8 cellular contexts compared by ENCODE assay signal in genomic region chr6:13303668-13304017, GRCh38. TPM values are rescaled to one million over a fixed set of nuclear protein-coding genes. Genes with fewer than 3 reads are reported as not detected.
DNase-seq lines count a peak whose midpoint lies in the region; ATAC-seq, FAIRE-seq and TF ChIP-seq lines count a peak whose summit lies in the region.

No MANE protein-coding gene starts in this region.

- no peak for TF ChIP-seq RAD21 in GM12878 (IDR thresholded peaks at IDR 0.05; ENCODE audit: insufficient read depth, low read depth, low read length)

- no peak for TF ChIP-seq CTCF in GM12864 (IDR thresholded peaks at IDR 0.05; ENCODE audit: low read depth, low read length, missing control alignments)
- no peak for TF ChIP-seq CTCF in GM12878 (IDR thresholded peaks at IDR 0.05 in 2 of 3, conservative IDR thresholded peaks at IDR 0.05 in 1 of 3; ENCODE audit: control insufficient read depth in 2 of 3, extremely low read depth in 1 of 3, insufficient read depth in 1 of 3, low read depth in 3 of 3, low read length in 3 of 3)
- TF ChIP-seq CTCF in lower leg skin (IDR thresholded peaks at IDR 0.05), result no peak

- H3K27ac ChIP-seq in GM12878 (ENCODE audit: control insufficient read depth, insufficient read depth), result peak overlapping the region; percentile 90
- H3K27ac ChIP-seq in subcutaneous abdominal adipose tissue (ENCODE audit: low read depth, low read length), result peak overlapping the region; percentile 25

- H3K27me3 ChIP-seq in GM12878 (replicated peaks in 1 of 2; ENCODE audit: control insufficient read depth in 2 of 2, insufficient read depth in 2 of 2, low read length in 1 of 2) (no peaks in the 10 kb centered on the region), subcutaneous abdominal adipose tissue (ENCODE audit: control insufficient read depth in 5 of 5, insufficient read depth in 4 of 5, low read length in 5 of 5) (no peaks in the 10 kb centered on the region)

- intact Hi-C loops in GM12878 (cut with micrococcal nuclease; ENCODE audit: unreplicated experiment), result loop anchor here (1.0 to 2.0 kb wide), 3 partner anchors 25 to 74 kb away; partner anchors contain the start of gene TBC1D7
- intact Hi-C loops in lower leg skin (cut with DNase I; ENCODE audit: low total_unique reads), result no loop called here

- POLR2A ChIA-PET in GM12878 (lab: Charles Lee), result interaction anchor here (0.6 to 4.9 kb wide), 8 partner anchors 19 to 184 kb away, joined by 3 to 37 read pairs (median 4); partner anchors contain the start of gene TBC1D7

- FAIRE-seq in GM12878 (lab: Jason Lieb, UNC), result no peak

- peaks cover 0 to 23% of the 10 kb centered on the region in 2 experiments for H3K36me3 ChIP-seq in GM12878 (ENCODE audit: control insufficient read depth in 2 of 2, insufficient read depth in 2 of 2, low read length in 1 of 2)
- H3K36me3 ChIP-seq in subcutaneous abdominal adipose tissue (ENCODE audit: control insufficient read depth in 5 of 5, insufficient read depth in 5 of 5, low read length in 5 of 5), result peaks cover 9 to 52% (median 42%) of the 10 kb centered on the region in 5 donors

- H2AFZ ChIP-seq in GM12878 (ENCODE audit: control insufficient read depth, low read depth, low read length), result no peak overlapping the region

- H4K20me1 ChIP-seq in GM12878 (ENCODE audit: control insufficient read depth, insufficient read depth), result no peaks in the 10 kb centered on the region

- peak overlapping the region; percentile 65 to 95 (median 71) for H3K27ac Mint-ChIP-seq in IgD-negative memory B cell

- H3K4me1 ChIP-seq in GM12878 (ENCODE audit: control insufficient read depth, insufficient read depth, low read length) (peaks cover 33% of the 10 kb centered on the region), subcutaneous abdominal adipose tissue (ENCODE audit: control insufficient read depth in 5 of 5, insufficient read depth in 5 of 5, low read length in 5 of 5) (peaks cover 2 to 24% (median 18%) of the 10 kb centered on the region in 5 donors)

- no peak for TF ChIP-seq POLR2A in GM12878 (IDR thresholded peaks at IDR 0.05; ENCODE audit: low read depth, low read length)
- no peak for TF ChIP-seq POLR2A in lower leg skin (IDR thresholded peaks at IDR 0.05)

- H3K9ac ChIP-seq in GM12878 (ENCODE audit: control insufficient read depth, insufficient read depth, low read length), result peak overlapping the region; percentile 36; the same call in 1 of the 2 replicates
- peak overlapping the region in 2 of 5 donors; percentile 23 to 48 for H3K9ac ChIP-seq in subcutaneous abdominal adipose tissue (ENCODE audit: low read length in 5 of 5)

- peaks cover 9% of the 10 kb centered on the region for H3K36me3 Mint-ChIP-seq in IgD-negative memory B cell

- under 1% methylated on average over 7 of the region's 7 CpGs for WGBS in GM12878 (ENCODE audit: insufficient coverage, insufficient replicate concordance, low lambda C conversion rate, missing lambda C conversion rate)
- 55 to 60% methylated on average over 7 of the region's 7 CpGs for WGBS in lower leg skin, 2 donors

- no peaks in the 10 kb centered on the region for H3K79me2 ChIP-seq in GM12878 (ENCODE audit: control insufficient read depth, insufficient read depth, low read length)

- peaks cover 26 to 40% (median 32%) of the 10 kb centered on the region in 3 donors for H3K4me1 Mint-ChIP-seq in IgD-negative memory B cell

- RAD21 ChIA-PET in GM12878 (lab: Charles Lee; ENCODE audit: unreplicated experiment), result interaction anchor here (0.9 to 5.3 kb wide), 12 partner anchors 11 to 124 kb away, joined by 3 to 88 read pairs (median 11); partner anchors contain the start of gene TBC1D7

- CTCF ChIA-PET in GM12878 (lab: Yijun Ruan, JAX), result interaction anchor here (0.7 to 4.6 kb wide), 11 partner anchors 19 to 125 kb away, joined by 3 to 35 read pairs (median 10); partner anchors contain the start of gene TBC1D7

- peak; percentile 27 to 69; a peak in 2 of 4 replicates for TF ChIP-seq EP300 in GM12878 (IDR thresholded peaks at IDR 0.05; ENCODE audit: borderline replicate concordance in 1 of 2, control insufficient read depth in 1 of 2, low read depth in 2 of 2, low read length in 2 of 2)

- peak overlapping the region; percentile 13; the same call in 1 of the 2 replicates for H3K4me3 ChIP-seq in GM12864 (ENCODE audit: low read depth, low read length)
- H3K4me3 ChIP-seq in GM12878, result peak overlapping the region; percentile 34
- no peak overlapping the region for H3K4me3 ChIP-seq in lower leg skin (ENCODE audit: low read depth, poor library complexity, severe bottlenecking)
- H3K4me3 ChIP-seq in subcutaneous abdominal adipose tissue (ENCODE audit: low read depth in 1 of 5, low read length in 5 of 5), result no peak overlapping the region

- H3K9me3 ChIP-seq in GM12878 (replicated peaks; ENCODE audit: control insufficient read depth, insufficient read depth, low read length), result no peaks in the 10 kb centered on the region
- H3K9me3 ChIP-seq in subcutaneous abdominal adipose tissue (ENCODE audit: control insufficient read depth in 5 of 5, low read length in 5 of 5), result no peaks in the 10 kb centered on the region

- ATAC-seq in GM21526 (IDR thresholded peaks at IDR 0.05; ENCODE audit: low FRiP score, unreplicated experiment) (peak; percentile 57), GM12878 (peak; percentile 79), GM19467 (IDR thresholded peaks at IDR 0.05; ENCODE audit: unreplicated experiment) (no peak)

- H3K27me3 Mint-ChIP-seq in IgD-negative memory B cell, result no peaks in the 10 kb centered on the region

- peak overlapping the region; percentile 54 to 95 (median 71) for H3K4me3 Mint-ChIP-seq in IgD-negative memory B cell

- DNase-seq in GM12864 (ENCODE audit: low read depth) (peak; percentile 83), GM12878 (ENCODE audit: low read depth, low spot score) (peak; percentile 76), lower leg skin (ENCODE audit: low spot score in 2 of 2) (peak; percentile 43 to 94), NCI-H1436 treated with DMSO at 0.1 percent for 48 hours (lab: John Stamatoyannopoulos, UW) (no peak)

- in situ Hi-C loops in GM12878 (cut with MboI), result no loop called here

- no peaks in the 10 kb centered on the region for H3K9me3 Mint-ChIP-seq in IgD-negative memory B cell

- SMC1A ChIA-PET in GM12878 (lab: Charles Lee; ENCODE audit: uncharacterized antibody, unreplicated experiment), result interaction anchor here (0.7 to 5.1 kb wide), 20 partner anchors 11 to 377 kb away, joined by 3 to 114 read pairs (median 6); partner anchors contain the start of gene TBC1D7

- no TSS peak for BruUV-seq in GM12878 (replicated peaks; lab: Mats Ljungman, UMichigan)

- peak overlapping the region; percentile 89 for H3K4me2 ChIP-seq in GM12878 (ENCODE audit: control insufficient read depth, insufficient read depth)

TF ChIP-seq in GM12878, 131 proteins besides CTCF, POLR2A, EP300 and RAD21 (continues in another document):
- peak; percentile 37 for TF ChIP-seq MTA2 (IDR thresholded peaks at IDR 0.05; ENCODE audit: low read depth)
- peak in 1 of 2 experiments; percentile 53; a peak in 1 of 4 replicates for TF ChIP-seq ETV6 (conservative IDR thresholded peaks at IDR 0.05 in 1 of 2, IDR thresholded peaks at IDR 0.05 in 1 of 2; ENCODE audit: borderline replicate concordance in 1 of 2, low read depth in 1 of 2)
- peak; percentile 86 for TF ChIP-seq NFIC (IDR thresholded peaks at IDR 0.05; ENCODE audit: low read depth, low read length)
- no peak for TF ChIP-seq SIX5 (IDR thresholded peaks at IDR 0.05; ENCODE audit: low read depth, low read length, severe bottlenecking)
- no peak for TF ChIP-seq RAD51 (IDR thresholded peaks at IDR 0.05)
- TF ChIP-seq CREB1 (IDR thresholded peaks at IDR 0.05; ENCODE audit: low read depth), result peak; percentile 52; the same call in 1 of the 2 replicates
- TF ChIP-seq POLR2AphosphoS5 (IDR thresholded peaks at IDR 0.05; ENCODE audit: low read length), result no peak
- TF ChIP-seq ZNF384 (IDR thresholded peaks at IDR 0.05; ENCODE audit: borderline replicate concordance, low read depth, low read length), result peak; percentile 63; the same call in 1 of the 2 replicates
- TF ChIP-seq GABPA (IDR thresholded peaks at IDR 0.05; ENCODE audit: low read depth), result peak; percentile 2; the same call in 1 of the 2 replicates
- 0 out of 2 replicates have a peak, but pooled peaks have one; percentile 36 for TF ChIP-seq ZBED1 (IDR thresholded peaks at IDR 0.05; ENCODE audit: borderline replicate concordance)
- TF ChIP-seq, protein P1, sequence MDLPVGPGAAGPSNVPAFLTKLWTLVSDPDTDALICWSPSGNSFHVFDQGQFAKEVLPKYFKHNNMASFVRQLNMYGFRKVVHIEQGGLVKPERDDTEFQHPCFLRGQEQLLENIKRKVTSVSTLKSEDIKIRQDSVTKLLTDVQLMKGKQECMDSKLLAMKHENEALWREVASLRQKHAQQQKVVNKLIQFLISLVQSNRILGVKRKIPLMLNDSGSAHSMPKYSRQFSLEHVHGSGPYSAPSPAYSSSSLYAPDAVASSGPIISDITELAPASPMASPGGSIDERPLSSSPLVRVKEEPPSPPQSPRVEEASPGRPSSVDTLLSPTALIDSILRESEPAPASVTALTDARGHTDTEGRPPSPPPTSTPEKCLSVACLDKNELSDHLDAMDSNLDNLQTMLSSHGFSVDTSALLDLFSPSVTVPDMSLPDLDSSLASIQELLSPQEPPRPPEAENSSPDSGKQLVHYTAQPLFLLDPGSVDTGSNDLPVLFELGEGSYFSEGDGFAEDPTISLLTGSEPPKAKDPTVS (IDR thresholded peaks at IDR 0.05; ENCODE audit: low read depth, low read length), result no peak

RNA-seq across cellular contexts. Expression of gene TBC1D7, which starts 24.7 kb away (rescaled TPM):
- polyA plus RNA-seq in IgD-negative memory B cell (15.7 TPM), GM12878 (2011; rRNA removed) (51.7 and 63.8 TPM in 2 replicates), GM12878 (2014; fragmentation: Illumina TruSeq; extraction: Trizol) (23.7 and 26.0 TPM in 2 replicates), GM12878 (2014; fragmentation: Nextera tagmentation; extraction: Ambion mirVana) (10 to 100 TPM; 36.5 to 39.3 TPM), GM12878 (2014; rRNA removed) (20.1 and 20.9 TPM in 2 replicates), GM12878 (2016; fragmentation: Nextera tagmentation; extraction: Ambion mirVana) (10 to 100 TPM; 57.7 to 65.9 TPM)
- total RNA-seq in GM12878 (2013; cell fraction: nucleolus; rRNA removed), result 62.0 and 68.8 TPM in 2 replicates
- total RNA-seq in GM12878 (2014; rRNA removed) (20.8 and 24.6 TPM in 2 replicates), GM12878 (2014; rRNA removed; fragmentation: Illumina TruSeq; extraction: Trizol) (19.8 and 21.9 TPM in 2 replicates), GM12878 (2021) (21.0 and 23.1 TPM in 2 replicates), lower leg skin (10 to 100 TPM in 3 of 4 donors, 1 to 10 TPM in 1; 8.2 to 15.7 (median 14.3) TPM)
- polyA plus RNA-seq in GM12878 (2011; ENCODE audit: low read depth), result 24.3 TPM
- 28.9 and 39.1 TPM in 2 replicates for polyA plus RNA-seq in GM12878 (2011; cell fraction: cytosol; rRNA removed)
- 34.2 and 40.4 TPM in 2 replicates for polyA plus RNA-seq in GM12878 (2011; cell fraction: nucleus; rRNA removed)
- polyA plus RNA-seq in GM12878 (2012), result 21.2 and 26.7 TPM in 2 replicates
- polyA minus RNA-seq in GM12878 (2011; rRNA and poly(A)+ RNA removed), result 35.0 and 64.7 TPM in 2 replicates
- polyA minus RNA-seq in GM12878 (2011; cell fraction: cytosol; rRNA and poly(A)+ RNA removed), result 12.4 and 14.1 TPM in 2 replicates
- polyA minus RNA-seq in GM12878 (2011; cell fraction: nucleus; rRNA and poly(A)+ RNA removed), result 38.0 and 56.2 TPM in 2 replicates

Comparison
In these comparisons a context has a peak if more than half of its experiments do, and no peak if none do; other contexts are left out.
1. H3K4me3 ChIP-seq: peak in GM12864 (single experiment) and GM12878 (single experiment); none in lower leg skin (single experiment) and subcutaneous abdominal adipose tissue (0 of 5).